ENCODE assay signal across 8 cellular contexts in the genomic region with DNA sequence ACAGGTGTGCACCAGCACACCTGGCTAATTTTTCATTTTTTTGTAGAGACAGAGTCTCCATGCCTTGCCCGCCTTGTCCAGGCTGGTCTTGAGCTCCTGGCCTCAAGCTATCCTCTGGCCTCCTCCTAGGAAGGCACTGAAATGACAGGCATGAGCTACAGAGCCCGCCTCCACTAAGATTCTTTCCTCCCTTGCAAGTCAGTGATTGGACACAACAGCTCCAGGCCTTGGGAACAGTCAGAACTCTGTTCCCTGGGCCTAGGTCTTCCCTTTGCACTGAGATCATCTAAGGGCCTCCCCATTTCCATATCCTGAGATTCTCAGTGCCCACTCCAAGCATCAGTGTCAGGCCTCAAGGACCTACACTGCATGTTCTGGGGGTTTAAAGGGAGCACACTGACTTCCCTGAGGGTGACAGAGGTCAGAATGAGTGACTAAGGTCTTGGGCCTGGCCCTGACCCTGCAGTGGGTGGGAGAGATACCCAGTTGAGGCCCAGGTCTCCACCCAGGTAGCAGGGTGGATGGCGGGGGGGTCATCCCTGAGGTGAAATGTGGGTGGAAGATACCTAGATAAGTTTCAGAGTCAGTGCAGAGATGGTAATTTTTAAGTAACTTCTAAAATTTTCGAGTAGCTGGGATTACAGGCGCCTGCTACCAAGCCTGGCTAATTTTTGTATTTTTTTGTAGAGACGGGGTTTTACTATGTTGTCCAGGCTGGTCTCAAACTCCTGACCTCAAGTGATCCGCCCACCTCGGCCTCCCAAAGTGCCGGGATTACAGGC. TPM values are rescaled to one million over a fixed set of nuclear protein-coding genes. Genes with fewer than 3 reads are reported as not detected.
DNase-seq lines count a peak whose midpoint lies in the region; ATAC-seq, FAIRE-seq and TF ChIP-seq lines count a peak whose summit lies in the region.

No MANE protein-coding gene starts in this region.

- peaks cover 55% of the 10 kb centered on the region for H3F3A ChIP-seq in neural progenitor cell (ENCODE audit: low read depth)

- no peaks in the 10 kb centered on the region for H3K36me3 ChIP-seq in neural progenitor cell
- no peaks in the 10 kb centered on the region for H3K36me3 ChIP-seq in pancreas

- H3K27me3 ChIP-seq in neural progenitor cell (peaks cover 9% of the 10 kb centered on the region), pancreas (no peaks in the 10 kb centered on the region)

- 86 to 91% methylated on average over 9 of the region's 9 CpGs for WGBS in pancreas, 2 donors

- H3K9me3 ChIP-seq in neural progenitor cell (ENCODE audit: low read depth) (no peaks in the 10 kb centered on the region), pancreas (no peaks in the 10 kb centered on the region)

- peak overlapping the region; percentile 90 for H3K27ac Mint-ChIP-seq in central memory CD8-positive, alpha-beta T cell (ENCODE audit: low read depth)
- peak overlapping the region; percentile 82 for H3K27ac Mint-ChIP-seq in neural progenitor cell

- H3K4me2 ChIP-seq in neural progenitor cell, result no peak overlapping the region

- peaks cover 50% of the 10 kb centered on the region for H3K4me1 Mint-ChIP-seq in central memory CD8-positive, alpha-beta T cell
- H3K4me1 Mint-ChIP-seq in neural progenitor cell, result peaks cover 41% of the 10 kb centered on the region

- no peak overlapping the region for H3K9ac ChIP-seq in neural progenitor cell

- H2AFZ ChIP-seq in neural progenitor cell (replicated peaks), result no peak overlapping the region

- H3K9me3 Mint-ChIP-seq in central memory CD8-positive, alpha-beta T cell, result no peaks in the 10 kb centered on the region
- H3K9me3 Mint-ChIP-seq in neural progenitor cell, result no peaks in the 10 kb centered on the region

- TF ChIP-seq CTCF in neural progenitor cell (IDR thresholded peaks at IDR 0.05), result no peak
- no peak for TF ChIP-seq CTCF in pancreas (IDR thresholded peaks at IDR 0.05)

- H3K4me3 ChIP-seq in neural progenitor cell, result no peak overlapping the region
- H3K4me3 ChIP-seq in pancreas, result no peak overlapping the region

- H3K27ac ChIP-seq in neural progenitor cell (no peak overlapping the region), pancreas (no peak overlapping the region)

- peaks cover 21% of the 10 kb centered on the region for H3K36me3 Mint-ChIP-seq in central memory CD8-positive, alpha-beta T cell (ENCODE audit: insufficient read depth)
- no peaks in the 10 kb centered on the region for H3K36me3 Mint-ChIP-seq in neural progenitor cell

- no peak for FAIRE-seq in pancreas (lab: Jason Lieb, UNC)

- H3K4me3 Mint-ChIP-seq in central memory CD8-positive, alpha-beta T cell, result peak overlapping the region; percentile 69
- H3K4me3 Mint-ChIP-seq in neural progenitor cell, result peak overlapping the region; percentile 83

- H4K20me1 ChIP-seq in neural progenitor cell (ENCODE audit: low read depth), result no peaks in the 10 kb centered on the region

- no peaks in the 10 kb centered on the region for H3K79me2 ChIP-seq in neural progenitor cell (ENCODE audit: low read depth)

- DNase-seq in COLO829 (ENCODE audit: low spot score) (peak; percentile 45), M059J (ENCODE audit: low read depth) (peak; percentile 69), neural progenitor cell (ENCODE audit: low spot score) (peak; percentile 49), D341Med (ENCODE audit: low spot score) (no peak), cortex of kidney (lab: John Stamatoyannopoulos, UW) (no peak), kidney glomerular epithelial cell (lab: John Stamatoyannopoulos, UW) (no peak), pancreas (no peak)
- DNase-seq in central memory CD8-positive, alpha-beta T cell (ENCODE audit: low spot score in 2 of 2), result no peak

- intact Hi-C loops in pancreas (cut with DNase I), result no loop called here

- H3K4me1 ChIP-seq in neural progenitor cell (peaks cover 11% of the 10 kb centered on the region), pancreas (peaks cover 11 to 15% (median 11%) of the 10 kb centered on the region in 3 donors)

- no peaks in the 10 kb centered on the region for H3K27me3 Mint-ChIP-seq in central memory CD8-positive, alpha-beta T cell
- peaks cover 22% of the 10 kb centered on the region for H3K27me3 Mint-ChIP-seq in neural progenitor cell (ENCODE audit: insufficient read depth, low read depth)

- no peak for ATAC-seq in central memory CD8-positive, alpha-beta T cell (replicated peaks; ENCODE audit: extremely low read depth, poor library complexity, severe bottlenecking)
- ATAC-seq in pancreas, result no peak

RNA-seq across cellular contexts. Expression of gene ERCC1, which starts 17.3 kb away (rescaled TPM):
- 78.1 and 87.7 TPM in 2 replicates for total RNA-seq in M059J (2014; rRNA removed; shearing (Covaris generic))
- total RNA-seq in neural progenitor cell (ENCODE audit: low replicate concordance) (46.0 and 74.5 TPM in 2 replicates), pancreas (10 to 100 TPM; 28.9 to 33.5 (median 32.9) TPM)
- polyA plus RNA-seq in pancreas, result 10 to 100 TPM; 35.3 to 42.3 TPM

RNA-seq across cellular contexts. Expression of gene FOSB, which starts 26.7 kb away (rescaled TPM):
- total RNA-seq in M059J (2014; rRNA removed; shearing (Covaris generic)), result 4.3 and 5.5 TPM in 2 replicates
- total RNA-seq in neural progenitor cell (ENCODE audit: low replicate concordance) (2.3 and 5.4 TPM in 2 replicates), pancreas (10 to 100 TPM in 1 of 6 donors, 1 to 10 TPM in 3, under 1 TPM in 2; 0.79 to 17.0 (median 5.7) TPM)
- 10 to 100 TPM; 12.9 to 21.6 TPM for polyA plus RNA-seq in pancreas

RNA-seq across cellular contexts. Expression of gene POLR1G, which starts 34.6 kb away (rescaled TPM):
- 11.1 and 13.4 TPM in 2 replicates for total RNA-seq in M059J (2014; rRNA removed; shearing (Covaris generic))
- total RNA-seq in neural progenitor cell (ENCODE audit: low replicate concordance), result 5.5 and 6.8 TPM in 2 replicates
- total RNA-seq in pancreas, result 1 to 10 TPM in 5 of 6 donors, under 1 TPM in 1; 0.91 to 5.3 (median 2.9) TPM
- polyA plus RNA-seq in pancreas, result 1 to 10 TPM; 1.6 to 3.3 TPM

RNA-seq across cellular contexts. Expression of gene PPP1R13L, which starts 36.2 kb away (rescaled TPM):
- 2.9 and 7.4 TPM in 2 replicates for total RNA-seq in M059J (2014; rRNA removed; shearing (Covaris generic))
- 2.9 and 8.6 TPM in 2 replicates for total RNA-seq in neural progenitor cell (ENCODE audit: low replicate concordance)
- 10 to 100 TPM; 22.8 to 42.7 (median 27.6) TPM for total RNA-seq in pancreas
- 10 to 100 TPM; 50.5 to 54.4 TPM for polyA plus RNA-seq in pancreas

RNA-seq across cellular contexts. Expression of gene RTN2, which starts 55.8 kb away (rescaled TPM):
- total RNA-seq in M059J (2014; rRNA removed; shearing (Covaris generic)), result 3.5 and 4.2 TPM in 2 replicates
- total RNA-seq in neural progenitor cell (ENCODE audit: low replicate concordance) (4.8 and 10.4 TPM in 2 replicates), pancreas (1 to 10 TPM; 2.1 to 6.3 (median 3.2) TPM)
- polyA plus RNA-seq in pancreas, result 1 to 10 TPM; 4.4 to 9.5 TPM

Comparison
In these comparisons a context has a peak if more than half of its experiments do, and no peak if none do; other contexts are left out.
1. DNase-seq: peak in COLO829 (single experiment), M059J (single experiment) and neural progenitor cell (single experiment); none in central memory CD8-positive, alpha-beta T cell (0 of 2), D341Med (single experiment), cortex of kidney (single experiment), kidney glomerular epithelial cell (single experiment) and pancreas (0 of 6).